Comparison of ENCODE assay signal across 8 cellular contexts in the genomic region with DNA sequence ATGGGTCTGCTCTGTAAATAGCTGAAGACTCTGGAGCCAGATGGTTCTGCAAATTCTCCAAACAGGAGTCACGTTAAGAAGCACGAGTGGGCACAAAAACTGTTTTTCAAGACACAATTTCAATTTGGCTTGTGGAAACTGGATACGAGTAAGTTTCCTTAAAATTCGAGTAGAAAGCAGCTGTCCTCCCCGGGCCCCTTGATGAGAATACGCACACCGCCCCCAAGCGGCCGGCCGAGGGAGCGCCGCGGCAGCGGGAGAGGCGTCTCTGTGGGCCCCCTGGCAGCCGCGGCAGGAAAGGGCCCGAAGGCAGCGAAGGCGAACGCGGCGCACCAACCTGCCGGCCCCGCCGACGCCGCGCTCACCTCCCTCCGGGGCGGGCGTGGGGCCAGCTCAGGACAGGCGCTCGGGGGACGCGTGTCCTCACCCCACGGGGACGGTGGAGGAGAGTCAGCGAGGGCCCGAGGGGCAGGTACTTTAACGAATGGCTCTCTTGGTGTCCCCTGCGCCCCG. TPM values are rescaled to one million over a fixed set of nuclear protein-coding genes. Genes with fewer than 3 reads are reported as not detected.
A peak's percentile ranks its signal among the peaks of the same experiment; 100 is the strongest.
DNase-seq lines count a peak whose midpoint lies in the region; ATAC-seq and TF ChIP-seq lines count a peak whose summit lies in the region.

No MANE protein-coding gene starts in this region.

- peak; percentile 64 for ATAC-seq in GM19324 (IDR thresholded peaks at IDR 0.05; ENCODE audit: low FRiP score, unreplicated experiment)
- ATAC-seq in HG03571 (IDR thresholded peaks at IDR 0.05; ENCODE audit: unreplicated experiment) = peak; percentile 63

- H3K9me3 ChIP-seq in endodermal cell (ENCODE audit: control insufficient read depth, low read length) = no peaks in the 10 kb centered on the region

- peaks cover 22% of the 10 kb centered on the region for H3K36me3 ChIP-seq in endodermal cell (ENCODE audit: control insufficient read depth, insufficient read depth, low read length)

- H3K27me3 ChIP-seq in endodermal cell (ENCODE audit: control insufficient read depth, insufficient read depth, low read length, poor library complexity, severe bottlenecking) = no peaks in the 10 kb centered on the region

- peak overlapping the region; percentile 74 for H3K27ac ChIP-seq in endodermal cell (ENCODE audit: low read depth, low read length)

- DNase-seq in Ammon's horn (ENCODE audit: low spot score) = peak; percentile 70
- peak; percentile 82 to 86 for DNase-seq in NOMO-1 (lab: John Stamatoyannopoulos, UW; ENCODE audit: unreplicated experiment in 2 of 2)
- peak; percentile 26 for DNase-seq in activated CD8-positive, alpha-beta memory T cell treated with anti-CD3 and anti-CD28 coated beads, Interleukin-2, amount 50 U/mL, for 1 hour (ENCODE audit: extremely low read depth)
- DNase-seq in endodermal cell = peak; percentile 98
- peak; percentile 84 to 97 for DNase-seq in mesothelial cell of epicardium (ENCODE audit: low spot score in 2 of 2, unreplicated experiment in 2 of 2)
- DNase-seq in stimulated activated CD8-positive, alpha-beta memory T cell treated with anti-CD3 and anti-CD28 coated beads, Interleukin-12 subunit alpha, Interleukin-12 subunit beta, amount 100 ng/mL, for 4 hours (ENCODE audit: low read depth) = peak; percentile 74

- H3K27me3 Mint-ChIP-seq in endodermal cell (ENCODE audit: insufficient read depth) (peaks cover 45% of the 10 kb centered on the region), mesothelial cell of epicardium (ENCODE audit: low read depth) (no peaks in the 10 kb centered on the region)

- H3K4me3 ChIP-seq in endodermal cell (ENCODE audit: low read length) = peak overlapping the region; percentile 84

- TF ChIP-seq CTCF in endodermal cell (conservative IDR thresholded peaks at IDR 0.05) (peak; percentile 100), mesothelial cell of epicardium (IDR thresholded peaks at IDR 0.05; ENCODE audit: unreplicated experiment) (peak; percentile 97)

- H3K9me3 Mint-ChIP-seq in endodermal cell (no peaks in the 10 kb centered on the region), mesothelial cell of epicardium (no peaks in the 10 kb centered on the region)

- H3K4me1 Mint-ChIP-seq in endodermal cell (peaks cover 21% of the 10 kb centered on the region), mesothelial cell of epicardium (peaks cover 45% of the 10 kb centered on the region)

- peaks cover 9% of the 10 kb centered on the region for H3K36me3 Mint-ChIP-seq in endodermal cell (ENCODE audit: low read depth)
- peaks cover 11% of the 10 kb centered on the region for H3K36me3 Mint-ChIP-seq in mesothelial cell of epicardium

- peak overlapping the region; percentile 71 for H3K9ac ChIP-seq in endodermal cell (ENCODE audit: extremely low read depth, low read length, poor library complexity, severe bottlenecking)

- peaks cover 3% of the 10 kb centered on the region for H3K4me1 ChIP-seq in endodermal cell (ENCODE audit: control insufficient read depth, insufficient read depth, low read length)

- H3K4me3 Mint-ChIP-seq in endodermal cell = peak overlapping the region; percentile 65
- peak overlapping the region; percentile 81 for H3K4me3 Mint-ChIP-seq in mesothelial cell of epicardium

- H3K27ac Mint-ChIP-seq in endodermal cell = peak overlapping the region; percentile 97
- peak overlapping the region; percentile 99 for H3K27ac Mint-ChIP-seq in mesothelial cell of epicardium

- 0 to 3% methylated on average over 6 to 43 of the region's 43 CpGs for WGBS in endodermal cell (ENCODE audit: insufficient coverage in 1 of 2, insufficient read length in 1 of 2), 2 experiments

RNA-seq across cellular contexts. Expression of gene THBS1, which starts 0.7 kb away (rescaled TPM):
- total RNA-seq in endodermal cell (10 to 100 TPM; 13.9 to 16.5 TPM), mesothelial cell of epicardium (332 to 367 TPM (median 337 TPM) in 3 replicates)
- 27.0 TPM for polyA plus RNA-seq in endodermal cell (2013, experiment 1 of 2)
- 28.3 TPM for polyA plus RNA-seq in endodermal cell (2013, experiment 2 of 2)

Comparison
In these comparisons a context has a peak if more than half of its experiments do, and no peak if none do; other contexts are left out.
1. Peak in every context shown above with its lines: DNase-seq, ATAC-seq, H3K4me3 ChIP-seq and H3K27ac ChIP-seq.
2. DNase-seq: peak in every context shown above with its lines; median percentile 98 in endodermal cell; 90 in mesothelial cell of epicardium; 84 in NOMO-1; 74 in stimulated activated CD8-positive, alpha-beta memory T cell treated with anti-CD3 and anti-CD28 coated beads, Interleukin-12 subunit alpha, Interleukin-12 subunit beta, amount 100 ng/mL, for 4 hours; 70 in Ammon's horn; 26 in activated CD8-positive, alpha-beta memory T cell treated with anti-CD3 and anti-CD28 coated beads, Interleukin-2, amount 50 U/mL, for 1 hour.
3. RNA of gene THBS1, which starts 0.7 kb away (total RNA-seq): 332 to 367 TPM in mesothelial cell of epicardium; 13.9 to 16.5 TPM in endodermal cell; every median in the first group is over 10 times any median in the second.